In the genomic region with DNA sequence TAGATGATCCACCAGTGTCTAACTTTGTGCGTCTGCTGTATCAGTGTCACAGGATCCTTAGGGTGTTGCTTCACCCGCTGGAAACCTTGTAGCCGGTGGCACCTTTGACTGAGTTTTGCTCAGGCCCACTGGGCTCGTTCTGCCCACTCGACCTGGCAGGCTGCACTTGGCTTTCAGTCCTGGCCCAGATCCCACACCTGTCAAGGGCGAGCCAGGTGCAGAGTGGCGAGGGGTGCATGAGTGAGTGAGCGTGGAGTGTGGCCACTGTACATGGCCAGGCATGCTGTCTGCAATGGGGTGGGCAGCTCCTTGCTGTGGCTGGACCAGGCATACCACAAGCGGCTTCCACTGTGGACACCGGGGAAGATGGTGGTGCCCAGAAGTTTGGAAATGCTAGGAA, we compare ENCODE assay signal across 18 cellular contexts.
"Had no signal": no experiment of that assay in that cellular context is flagged by ENCODE, and none has a peak within 500 bp of the region (broad histone marks: within the 10 kb centered on the region; RNA-seq: fewer than 3 reads in every experiment).

No MANE protein-coding gene starts in this region.

- H3K27me3 Mint-ChIP-seq: activated B cell treated with CpG ODN at 0.5 μM for 24 hours; activated CD8-positive, alpha-beta T cell treated with anti-CD3 and anti-CD28 coated beads for 36 hours; activated naive CD8-positive, alpha-beta T cell treated with anti-CD3 and anti-CD28 coated beads, Interleukin-2, amount 10 ng/mL, durations not matched to agents 7 days and 5 days; central memory CD8-positive, alpha-beta T cell had no signal

- H3K4me1 ChIP-seq: foreskin keratinocyte had no signal

- H3K4me3 ChIP-seq: lower lobe of right lung, ovary, stomach had no signal

- DNase-seq: activated B cell treated with CpG ODN at 0.5 μM for 24 hours; activated CD8-positive, alpha-beta T cell treated with anti-CD3 and anti-CD28 coated beads for 36 hours; activated naive CD4-positive, alpha-beta T cell; activated naive CD8-positive, alpha-beta T cell treated with anti-CD3 and anti-CD28 coated beads, Interleukin-2, amount 10 ng/mL, durations not matched to agents 7 days and 5 days; effector memory CD4-positive, alpha-beta T cell; foreskin keratinocyte; immature natural killer cell; left cardiac atrium; lower lobe of right lung; nephron progenitor cell; ovary; stimulated activated CD4-positive, alpha-beta T cell treated with anti-CD3 and anti-CD28 coated beads, Interleukin-1b, Interleukin-23, amount 100 ng/mL, for 48 hours; stomach had no signal

- H3K9me3 Mint-ChIP-seq: brain; central memory CD8-positive, alpha-beta T cell; immature natural killer cell; mesothelial cell of epicardium; nephron progenitor cell had no signal

- ATAC-seq: foreskin keratinocyte, left cardiac atrium, lower lobe of right lung had no signal

- H3K27me3 ChIP-seq: foreskin keratinocyte, ovary, stomach had no signal

- H3K36me3 Mint-ChIP-seq: brain, mesothelial cell of epicardium had no signal

- H3K36me3 ChIP-seq: lower lobe of right lung, ovary, stomach had no signal

- H3K9me3 ChIP-seq: lower lobe of right lung, ovary, stomach had no signal

- H3K27ac ChIP-seq: foreskin keratinocyte, lower lobe of right lung, ovary had no signal

- H3K27ac Mint-ChIP-seq: activated B cell treated with CpG ODN at 0.5 μM for 24 hours; activated CD8-positive, alpha-beta T cell treated with anti-CD3 and anti-CD28 coated beads for 36 hours; activated naive CD8-positive, alpha-beta T cell treated with anti-CD3 and anti-CD28 coated beads, Interleukin-2, amount 10 ng/mL, durations not matched to agents 7 days and 5 days; activated T-helper 1 cell treated with anti-CD3 and anti-CD28 coated beads, Interleukin-12 subunit alpha, Interleukin-12 subunit beta, Interleukin-2, Interleukin-4 antibody, amounts not matched to agents 30 ng/mL and 10 ng/mL and 1 ng/mL, durations not matched to agents 14 hours and 24 hours and 36 hours; brain; dendritic cell treated with granulocyte-macrophage colony-stimulating factor and Interleukin-4, amounts not matched to agents 40 ng/mL and 50 ng/mL, for 4 days; immature natural killer cell; mesothelial cell of epicardium; nephron progenitor cell had no signal

- H3K4me3 Mint-ChIP-seq: activated B cell treated with CpG ODN at 0.5 μM for 24 hours; activated CD8-positive, alpha-beta T cell treated with anti-CD3 and anti-CD28 coated beads for 36 hours; activated naive CD8-positive, alpha-beta T cell treated with anti-CD3 and anti-CD28 coated beads, Interleukin-2, amount 10 ng/mL, durations not matched to agents 7 days and 5 days; activated T-helper 1 cell treated with anti-CD3 and anti-CD28 coated beads, Interleukin-12 subunit alpha, Interleukin-12 subunit beta, Interleukin-2, Interleukin-4 antibody, amounts not matched to agents 30 ng/mL and 10 ng/mL and 1 ng/mL, durations not matched to agents 14 hours and 24 hours and 36 hours; brain; central memory CD8-positive, alpha-beta T cell; dendritic cell treated with granulocyte-macrophage colony-stimulating factor and Interleukin-4, amounts not matched to agents 40 ng/mL and 50 ng/mL, for 4 days; immature natural killer cell; mesothelial cell of epicardium; nephron progenitor cell had no signal
